1 cellular context compared by ENCODE assay signal in genomic region chr19:17834350-17835181, GRCh38.
TF ChIP-seq lines count a peak whose summit lies in the region.

No MANE protein-coding gene starts in this region.

TF ChIP-seq in K562, 482 proteins besides CTCF, POLR2A, EP300 and RAD21:
- 0 out of 2 replicates have a peak, but pooled peaks have one; percentile 21 for TF ChIP-seq ZNF740 (CRISPR knock-in tag; IDR thresholded peaks at IDR 0.05)
- TF ChIP-seq ZNF740 (tag; IDR thresholded peaks at IDR 0.05): no peak
- TF ChIP-seq RFX1 (IDR thresholded peaks at IDR 0.05): no peak
- no peak for TF ChIP-seq E2F8 (IDR thresholded peaks at IDR 0.05; ENCODE audit: low read depth, partially characterized antibody)
- peak; percentile 99 for TF ChIP-seq ZNF12 (CRISPR knock-in tag; IDR thresholded peaks at IDR 0.05)
- peak; percentile 52; the same call in 1 of the 2 replicates for TF ChIP-seq CREB1 (IDR thresholded peaks at IDR 0.05)
- no peak; the same call in 1 of the 2 replicates for TF ChIP-seq CREB1 (CRISPR knock-in tag; IDR thresholded peaks at IDR 0.05)
- TF ChIP-seq TAL1 (IDR thresholded peaks at IDR 0.05): no peak
- peak; percentile 69; the same call in 1 of the 2 replicates for TF ChIP-seq NR2C2 (CRISPR knock-in tag; IDR thresholded peaks at IDR 0.05)
- peak; percentile 33; the same call in 1 of the 2 replicates for TF ChIP-seq NR2C2 (tag; IDR thresholded peaks at IDR 0.05)
- peak; percentile 62; the same call in 1 of the 2 replicates for TF ChIP-seq NR2C1 (IDR thresholded peaks at IDR 0.05)
- 0 out of 2 replicates have a peak, but pooled peaks have one; percentile 27 for TF ChIP-seq NR2C1 (tag; IDR thresholded peaks at IDR 0.05)
- peak; percentile 40; the same call in 1 of the 2 replicates for TF ChIP-seq BCOR (IDR thresholded peaks at IDR 0.05)
- 0 out of 2 replicates have a peak, but pooled peaks have one; percentile 21 for TF ChIP-seq TRIM28 (IDR thresholded peaks at IDR 0.05)
- TF ChIP-seq ATF1 (CRISPR knock-in tag; IDR thresholded peaks at IDR 0.05): no peak
- TF ChIP-seq ATF1 (tag; IDR thresholded peaks at IDR 0.05): peak; percentile 50
- peak; percentile 49 for TF ChIP-seq CTCFL (IDR thresholded peaks at IDR 0.05; ENCODE audit: borderline replicate concordance, insufficient read depth, low read depth, low read length, poor library complexity, severe bottlenecking)
- TF ChIP-seq CREM (IDR thresholded peaks at IDR 0.05; ENCODE audit: low read depth): peak; percentile 64; the same call in 1 of the 2 replicates
- TF ChIP-seq HLTF (IDR thresholded peaks at IDR 0.05): no peak
- TF ChIP-seq CBX3 (IDR thresholded peaks at IDR 0.05; ENCODE audit: borderline replicate concordance in 1 of 2, low read length in 2 of 2): peak in 1 of 2 experiments; percentile 55; a peak in 1 of 3 replicates
- no peak for TF ChIP-seq POLR3A (IDR thresholded peaks at IDR 0.05; ENCODE audit: borderline replicate concordance, extremely low read depth, insufficient read depth, insufficient read length)
- no peak for TF ChIP-seq BDP1 (IDR thresholded peaks at IDR 0.05; ENCODE audit: insufficient read depth, insufficient read length)
